9 cellular contexts compared by ENCODE assay signal in the genomic region with DNA sequence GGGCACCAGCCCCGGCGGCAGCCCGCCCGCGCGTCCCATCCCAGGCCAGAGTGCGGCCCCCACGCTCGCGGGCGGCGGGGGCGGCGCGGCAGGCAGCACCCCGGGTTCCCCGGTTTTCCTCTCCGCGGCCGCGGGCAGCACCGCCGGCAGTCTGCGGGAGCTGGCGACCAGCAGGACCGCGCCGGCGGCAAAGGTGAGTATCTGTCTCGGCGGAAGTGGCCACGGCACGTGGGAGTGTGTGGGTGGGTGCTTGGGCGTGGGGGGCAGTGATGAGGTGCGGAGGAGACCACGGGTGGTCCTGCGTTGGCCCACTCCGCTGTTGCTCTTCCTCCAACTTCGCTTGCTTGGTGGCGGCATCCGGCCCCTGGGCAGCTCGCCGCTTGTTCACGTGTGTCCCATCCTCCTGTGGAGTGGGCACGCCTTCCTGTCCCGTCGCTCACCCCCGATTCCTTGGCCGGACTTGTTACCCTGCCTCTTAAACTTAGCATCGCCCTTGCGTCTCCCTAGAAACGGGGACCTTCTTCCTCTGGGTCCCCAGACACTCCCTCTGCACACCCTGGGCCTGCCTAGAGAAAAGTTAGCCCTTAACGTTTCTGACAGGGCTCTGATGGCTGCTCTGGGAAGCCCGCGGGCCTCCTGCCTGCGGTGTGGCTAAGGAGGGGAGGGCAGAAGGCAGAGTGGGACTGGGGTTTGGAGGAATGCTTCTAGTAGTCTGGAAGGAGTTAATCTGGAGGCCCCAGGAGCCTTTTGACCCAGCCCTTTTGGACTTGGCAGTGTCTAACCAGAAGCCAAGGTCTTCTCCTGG. TPM values are rescaled to one million over a fixed set of nuclear protein-coding genes. Genes with fewer than 3 reads are reported as not detected.
DNase-seq lines count a peak whose midpoint lies in the region; ATAC-seq and TF ChIP-seq lines count a peak whose summit lies in the region.
"Had no signal": no experiment of that assay in that cellular context is flagged by ENCODE, and none has a peak within 500 bp of the region (broad histone marks: within the 10 kb centered on the region; RNA-seq: fewer than 3 reads in every experiment).

No MANE protein-coding gene starts in this region.

- intact Hi-C loops in ascending aorta (cut with DNase I) (loop anchor here (1.0 to 5.0 kb wide), 5 partner anchors 43 to 327 kb away; no protein-coding TSS in a partner anchor), right lobe of liver (cut with DNase I) (loop anchor here in 1 of 2 donors (5.0 kb wide), 1 partner anchor 382 kb away; no protein-coding TSS in a partner anchor)

- peaks cover 7 to 30% of the 10 kb centered on the region in 2 donors for H3K4me1 ChIP-seq in ascending aorta
- H3K4me1 ChIP-seq in right lobe of liver: peaks cover 0 to 19% (median 0%) of the 10 kb centered on the region in 4 donors
- peaks cover 41% of the 10 kb centered on the region for H3K4me1 ChIP-seq in suprapubic skin

- peak overlapping the region; percentile 76 to 85 for H3K27ac ChIP-seq in ascending aorta
- peak overlapping the region in 1 of 3 donors; percentile 10 for H3K27ac ChIP-seq in right lobe of liver
- peak overlapping the region; percentile 73 for H3K27ac ChIP-seq in suprapubic skin

- H3K9me3 ChIP-seq in ascending aorta: no peaks in the 10 kb centered on the region
- no peaks in the 10 kb centered on the region for H3K9me3 ChIP-seq in right lobe of liver
- no peaks in the 10 kb centered on the region for H3K9me3 ChIP-seq in suprapubic skin

- H3K27me3 ChIP-seq in ascending aorta (no peaks in the 10 kb centered on the region), right lobe of liver (peaks cover 0 to 10% of the 10 kb centered on the region in 2 donors), suprapubic skin (peaks cover 20% of the 10 kb centered on the region)

- no peak for TF ChIP-seq EP300 in suprapubic skin (IDR thresholded peaks at IDR 0.05)

- DNase-seq in activated T-cell treated with anti-CD3 and anti-CD28 coated beads for 48 hours (ENCODE audit: low read depth) (peak; percentile 16), activated T-cell treated with anti-CD3 and anti-CD28 coated beads for 4 hours (no peak), ascending aorta (ENCODE audit: low spot score in 2 of 2) (peak in 1 of 2 donors; percentile 70), right lobe of liver (peak in 1 of 3 donors; percentile 56), suprapubic skin (ENCODE audit: low spot score in 2 of 2) (peak in 1 of 2 donors; percentile 78), NCI-H2171 treated with DMSO at 0.1 percent for 48 hours (lab: John Stamatoyannopoulos, UW) (no peak), cerebellar nuclear complex (lab: John Stamatoyannopoulos, UW) (no peak)
- DNase-seq: DND-41 had no signal

- no peak for ATAC-seq in right lobe of liver
- ATAC-seq in HG02642 (IDR thresholded peaks at IDR 0.05; ENCODE audit: poor library complexity, unreplicated experiment): no peak

- H3K4me3 ChIP-seq in ascending aorta (peak overlapping the region; percentile 67 to 72), right lobe of liver (peak overlapping the region; percentile 49 to 60 (median 54)), suprapubic skin (peak overlapping the region; percentile 85)

- 19% methylated on average over 4 of the region's 56 CpGs for WGBS in right lobe of liver (ENCODE audit: insufficient coverage, low coverage, low lambda C conversion rate, missing lambda C conversion rate)
- whole genome bisulfite sequencing in suprapubic skin: 19% methylated on average over 22 of the region's 56 CpGs

- TF ChIP-seq CTCF in ascending aorta (IDR thresholded peaks at IDR 0.05) (no peak), right lobe of liver (IDR thresholded peaks at IDR 0.05) (no peak), suprapubic skin (IDR thresholded peaks at IDR 0.05) (no peak)

- no peak for TF ChIP-seq POLR2A in right lobe of liver (IDR thresholded peaks at IDR 0.05)
- no peak for TF ChIP-seq POLR2A in suprapubic skin (IDR thresholded peaks at IDR 0.05)

- H3K36me3 ChIP-seq in ascending aorta: no peaks in the 10 kb centered on the region
- H3K36me3 ChIP-seq in right lobe of liver: no peaks in the 10 kb centered on the region
- H3K36me3 ChIP-seq in suprapubic skin: no peaks in the 10 kb centered on the region

RNA-seq across cellular contexts. Expression of gene SH3RF3, which starts 1.1 kb away (rescaled TPM):
- total RNA-seq in ascending aorta: 53.5 TPM
- 1 to 10 TPM in 4 of 6 experiments, under 1 TPM in 2; 0.68 to 1.6 (median 1.2) TPM for total RNA-seq in right lobe of liver
- 1 to 10 TPM; 2.2 to 6.1 (median 4.2) TPM for total RNA-seq in suprapubic skin
